ENCODE assay signal across 34 cellular contexts in genomic region chr11:9780929-9781328, GRCh38.
"Had no signal": no experiment of that assay in that cellular context is flagged by ENCODE, and none has a peak within 500 bp of the region (broad histone marks: within the 10 kb centered on the region; RNA-seq: fewer than 3 reads in every experiment).

No MANE protein-coding gene starts in this region.

- H3K36me3 ChIP-seq: breast epithelium had no signal

- H3K27ac ChIP-seq: ascending aorta, body of pancreas, brain microvascular endothelial cell, breast epithelium, VCaP had no signal

- H3K4me1 Mint-ChIP-seq: activated B cell treated with CpG ODN at 0.5 μM for 24 hours; activated CD4-positive, alpha-beta memory T cell treated with anti-CD3 and anti-CD28 coated beads, Interleukin-2, amount 10 ng/mL, durations not matched to agents 7 days and 5 days; activated CD4-positive, alpha-beta T cell treated with anti-CD3 and anti-CD28 coated beads, Interleukin-2, amount 10 ng/mL, durations not matched to agents 24 days and 14 days; activated CD8-positive, alpha-beta memory T cell treated with anti-CD3 and anti-CD28 coated beads, Interleukin-2, amount 10 ng/mL, durations not matched to agents 7 days and 5 days; activated naive CD4-positive, alpha-beta T cell treated with anti-CD3 and anti-CD28 coated beads, Interleukin-2, amount 10 ng/mL, durations not matched to agents 7 days and 5 days; activated naive CD4-positive, alpha-beta T cell treated with anti-CD3 and anti-CD28 coated beads, Interleukin-2, amount 50 U/mL, for 24 hours; activated naive CD8-positive, alpha-beta T cell treated with anti-CD3 and anti-CD28 coated beads, Interleukin-2, amount 10 ng/mL, durations not matched to agents 7 days and 5 days; activated naive CD8-positive, alpha-beta T cell treated with anti-CD3 and anti-CD28 coated beads, Interleukin-2, amount 50 U/mL, for 24 hours had no signal

- H3K27me3 Mint-ChIP-seq: activated B cell treated with CpG ODN at 0.5 μM for 24 hours; activated CD4-positive, alpha-beta memory T cell treated with anti-CD3 and anti-CD28 coated beads, Interleukin-2, amount 10 ng/mL, durations not matched to agents 7 days and 5 days; activated CD4-positive, alpha-beta T cell treated with anti-CD3 and anti-CD28 coated beads, Interleukin-2, amount 10 ng/mL, durations not matched to agents 24 days and 14 days; activated CD8-positive, alpha-beta memory T cell treated with anti-CD3 and anti-CD28 coated beads, Interleukin-2, amount 10 ng/mL, durations not matched to agents 7 days and 5 days; activated naive CD4-positive, alpha-beta T cell treated with anti-CD3 and anti-CD28 coated beads, Interleukin-2, amount 10 ng/mL, durations not matched to agents 7 days and 5 days; activated naive CD4-positive, alpha-beta T cell treated with anti-CD3 and anti-CD28 coated beads, Interleukin-2, amount 50 U/mL, for 24 hours; activated naive CD8-positive, alpha-beta T cell; activated naive CD8-positive, alpha-beta T cell treated with anti-CD3 and anti-CD28 coated beads, Interleukin-2, amount 10 ng/mL, durations not matched to agents 7 days and 5 days; activated naive CD8-positive, alpha-beta T cell treated with anti-CD3 and anti-CD28 coated beads, Interleukin-2, amount 50 U/mL, for 24 hours; activated T-cell treated with anti-CD3 and anti-CD28 coated beads, Interleukin-2, amount 50 U/mL, for 24 hours had no signal

- DNase-seq: activated B cell treated with CpG ODN at 0.5 μM for 24 hours; activated CD4-positive, alpha-beta memory T cell treated with anti-CD3 and anti-CD28 coated beads, Interleukin-2, amount 10 ng/mL, durations not matched to agents 7 days and 5 days; activated CD4-positive, alpha-beta T cell treated with anti-CD3 and anti-CD28 coated beads for 4 hours; activated CD4-positive, alpha-beta T cell treated with anti-CD3 and anti-CD28 coated beads, Interleukin-2, amount 10 ng/mL, durations not matched to agents 24 days and 14 days; activated CD4-positive, alpha-beta T cell treated with anti-CD3 and anti-CD28 coated beads, Interleukin-2, amount 50 U/mL, for 48 hours; activated CD4-positive, CD25-positive, alpha-beta regulatory T cell treated with anti-CD3 and anti-CD28 coated beads, Interleukin-2, amount 50 U/mL, for 72 hours; activated CD8-positive, alpha-beta memory T cell treated with anti-CD3 and anti-CD28 coated beads for 24 hours; activated CD8-positive, alpha-beta memory T cell treated with anti-CD3 and anti-CD28 coated beads, Interleukin-2, amount 10 ng/mL, durations not matched to agents 7 days and 5 days; activated CD8-positive, alpha-beta memory T cell treated with anti-CD3 and anti-CD28 coated beads, Interleukin-2, amount 50 U/mL, for 48 hours; activated CD8-positive, alpha-beta T cell treated with anti-CD3 and anti-CD28 coated beads, Interleukin-2, amount 10 ng/mL, durations not matched to agents 7 days and 5 days; activated effector memory CD4-positive, alpha-beta T cell treated with Interleukin-2 at 50 U/mL for 16 hours; activated gamma-delta T cell; activated naive CD4-positive, alpha-beta T cell treated with anti-CD3 and anti-CD28 coated beads, Interleukin-2, amount 10 ng/mL, durations not matched to agents 7 days and 5 days; activated naive CD4-positive, alpha-beta T cell treated with Interleukin-2 at 50 U/mL for 16 hours; activated naive CD8-positive, alpha-beta T cell treated with anti-CD3 and anti-CD28 coated beads, Interleukin-2, amount 10 ng/mL, durations not matched to agents 7 days and 5 days; activated naive CD8-positive, alpha-beta T cell treated with anti-CD3 and anti-CD28 coated beads, Interleukin-2, amount 50 U/mL, for 24 hours; activated T-cell treated with anti-CD3 and anti-CD28 coated beads, Interleukin-2, amount 50 U/mL, for 24 hours; activated T-cell treated with anti-CD3 and anti-CD28 coated beads, Interleukin-2, amount 50 U/mL, for 48 hours; amygdala; anterior cingulate cortex; body of pancreas; brain microvascular endothelial cell; central memory CD4-positive, alpha-beta T cell; T-helper 1 cell; T-helper 2 cell; T-helper 9 cell had no signal

- H3K36me3 Mint-ChIP-seq: activated naive CD4-positive, alpha-beta T cell treated with anti-CD3 and anti-CD28 coated beads, Interleukin-2, amount 10 ng/mL, durations not matched to agents 7 days and 5 days had no signal

- ATAC-seq: activated CD8-positive, alpha-beta memory T cell treated with anti-CD3 and anti-CD28 coated beads, Interleukin-2, amount 10 ng/mL, durations not matched to agents 7 days and 5 days; activated CD8-positive, alpha-beta T cell treated with anti-CD3 and anti-CD28 coated beads, Interleukin-2, amount 10 ng/mL, durations not matched to agents 7 days and 5 days; activated naive CD8-positive, alpha-beta T cell treated with anti-CD3 and anti-CD28 coated beads, Interleukin-2, amount 50 U/mL, for 24 hours; body of pancreas had no signal

- H3K9me3 ChIP-seq: ascending aorta, body of pancreas, breast epithelium had no signal

- H3K9me3 Mint-ChIP-seq: activated B cell treated with CpG ODN at 0.5 μM for 24 hours; activated CD4-positive, alpha-beta memory T cell treated with anti-CD3 and anti-CD28 coated beads, Interleukin-2, amount 10 ng/mL, durations not matched to agents 7 days and 5 days; activated CD4-positive, alpha-beta T cell treated with anti-CD3 and anti-CD28 coated beads, Interleukin-2, amount 10 ng/mL, durations not matched to agents 24 days and 14 days; activated naive CD4-positive, alpha-beta T cell treated with anti-CD3 and anti-CD28 coated beads, Interleukin-2, amount 10 ng/mL, durations not matched to agents 7 days and 5 days; activated naive CD4-positive, alpha-beta T cell treated with anti-CD3 and anti-CD28 coated beads, Interleukin-2, amount 50 U/mL, for 24 hours; activated naive CD8-positive, alpha-beta T cell treated with anti-CD3 and anti-CD28 coated beads, Interleukin-2, amount 10 ng/mL, durations not matched to agents 7 days and 5 days; activated naive CD8-positive, alpha-beta T cell treated with anti-CD3 and anti-CD28 coated beads, Interleukin-2, amount 50 U/mL, for 24 hours; activated T-cell treated with anti-CD3 and anti-CD28 coated beads, Interleukin-2, amount 50 U/mL, for 24 hours; activated T-helper 2 cell treated with anti-CD3 and anti-CD28 coated beads, Interferon-gamma antibody, Interleukin-2, Interleukin-4, amounts not matched to agents 10 μg/mL and 5 μg/mL and 100 μg/mL, durations not matched to agents 14 hours and 24 hours and 36 hours; T-helper 1 cell treated with Interleukin-12 subunit alpha and Interleukin-12 subunit beta and Interleukin-4 antibody, amounts not matched to agents 30 μg/mL and 1 μg/mL, for 36 hours; T-helper 2 cell treated with Interferon-gamma antibody and Interleukin-4, amounts not matched to agents 5 μg/mL and 100 μg/mL, for 36 hours had no signal

- H3K4me1 ChIP-seq: ascending aorta, body of pancreas, breast epithelium had no signal

- H3K4me3 Mint-ChIP-seq: activated B cell treated with CpG ODN at 0.5 μM for 24 hours; activated CD4-positive, alpha-beta memory T cell treated with anti-CD3 and anti-CD28 coated beads, Interleukin-2, amount 10 ng/mL, durations not matched to agents 7 days and 5 days; activated CD4-positive, alpha-beta T cell treated with anti-CD3 and anti-CD28 coated beads, Interleukin-2, amount 10 ng/mL, durations not matched to agents 24 days and 14 days; activated CD8-positive, alpha-beta memory T cell treated with anti-CD3 and anti-CD28 coated beads, Interleukin-2, amount 10 ng/mL, durations not matched to agents 7 days and 5 days; activated CD8-positive, alpha-beta T cell treated with anti-CD3 and anti-CD28 coated beads, Interleukin-2, amount 10 ng/mL, durations not matched to agents 7 days and 5 days; activated naive CD4-positive, alpha-beta T cell treated with anti-CD3 and anti-CD28 coated beads, Interleukin-2, amount 10 ng/mL, durations not matched to agents 7 days and 5 days; activated naive CD4-positive, alpha-beta T cell treated with anti-CD3 and anti-CD28 coated beads, Interleukin-2, amount 50 U/mL, for 24 hours; activated naive CD8-positive, alpha-beta T cell; activated naive CD8-positive, alpha-beta T cell treated with anti-CD3 and anti-CD28 coated beads, Interleukin-2, amount 10 ng/mL, durations not matched to agents 7 days and 5 days; activated naive CD8-positive, alpha-beta T cell treated with anti-CD3 and anti-CD28 coated beads, Interleukin-2, amount 50 U/mL, for 24 hours; activated T-cell treated with anti-CD3 and anti-CD28 coated beads, Interleukin-2, amount 50 U/mL, for 24 hours; T-helper 1 cell treated with Interleukin-12 subunit alpha and Interleukin-12 subunit beta and Interleukin-4 antibody, amounts not matched to agents 30 μg/mL and 1 μg/mL, for 36 hours; T-helper 2 cell treated with Interferon-gamma antibody and Interleukin-4, amounts not matched to agents 5 μg/mL and 100 μg/mL, for 36 hours had no signal

- H3K4me3 ChIP-seq: ascending aorta, body of pancreas, breast epithelium had no signal

- H3K27ac Mint-ChIP-seq: activated B cell treated with CpG ODN at 0.5 μM for 24 hours; activated CD4-positive, alpha-beta memory T cell treated with anti-CD3 and anti-CD28 coated beads, Interleukin-2, amount 10 ng/mL, durations not matched to agents 7 days and 5 days; activated CD4-positive, alpha-beta T cell treated with anti-CD3 and anti-CD28 coated beads, Interleukin-2, amount 10 ng/mL, durations not matched to agents 24 days and 14 days; activated CD8-positive, alpha-beta memory T cell treated with anti-CD3 and anti-CD28 coated beads, Interleukin-2, amount 10 ng/mL, durations not matched to agents 7 days and 5 days; activated CD8-positive, alpha-beta T cell treated with anti-CD3 and anti-CD28 coated beads, Interleukin-2, amount 10 ng/mL, durations not matched to agents 7 days and 5 days; activated naive CD4-positive, alpha-beta T cell treated with anti-CD3 and anti-CD28 coated beads, Interleukin-2, amount 10 ng/mL, durations not matched to agents 7 days and 5 days; activated naive CD4-positive, alpha-beta T cell treated with anti-CD3 and anti-CD28 coated beads, Interleukin-2, amount 50 U/mL, for 24 hours; activated naive CD8-positive, alpha-beta T cell; activated naive CD8-positive, alpha-beta T cell treated with anti-CD3 and anti-CD28 coated beads, Interleukin-2, amount 10 ng/mL, durations not matched to agents 7 days and 5 days; activated naive CD8-positive, alpha-beta T cell treated with anti-CD3 and anti-CD28 coated beads, Interleukin-2, amount 50 U/mL, for 24 hours; activated T-helper 2 cell treated with anti-CD3 and anti-CD28 coated beads, Interferon-gamma antibody, Interleukin-2, Interleukin-4, amounts not matched to agents 10 μg/mL and 5 μg/mL and 100 μg/mL, durations not matched to agents 14 hours and 24 hours and 36 hours; T-helper 1 cell treated with Interleukin-12 subunit alpha and Interleukin-12 subunit beta and Interleukin-4 antibody, amounts not matched to agents 30 μg/mL and 1 μg/mL, for 36 hours; T-helper 2 cell treated with Interferon-gamma antibody and Interleukin-4, amounts not matched to agents 5 μg/mL and 100 μg/mL, for 36 hours had no signal

- H3K27me3 ChIP-seq: ascending aorta, body of pancreas, brain microvascular endothelial cell, breast epithelium had no signal
